24 cellular contexts compared by ENCODE assay signal in the genomic region with DNA sequence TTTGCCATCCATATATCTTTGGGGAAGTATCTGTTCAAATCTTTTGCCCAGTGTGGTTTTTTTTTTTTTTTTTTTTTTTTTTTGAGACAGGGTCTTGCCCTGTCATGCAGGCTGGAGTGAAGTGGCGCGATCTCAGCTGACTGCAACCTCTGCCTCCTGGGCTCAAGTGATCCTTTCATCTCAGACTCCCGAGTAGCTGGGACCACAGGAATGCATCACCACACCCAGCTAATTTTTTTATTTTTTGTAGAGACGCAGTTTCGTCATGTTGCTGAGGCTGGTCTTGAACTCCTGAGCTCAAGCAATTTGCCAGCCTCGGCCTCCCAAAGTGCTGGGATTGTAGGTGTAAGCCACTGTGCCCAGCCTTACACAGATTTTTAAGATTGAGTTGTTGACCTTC. TPM values are rescaled to one million over a fixed set of nuclear protein-coding genes. Genes with fewer than 3 reads are reported as not detected.
"Had no signal": no experiment of that assay in that cellular context is flagged by ENCODE, and none has a peak within 500 bp of the region (broad histone marks: within the 10 kb centered on the region; RNA-seq: fewer than 3 reads in every experiment).

No MANE protein-coding gene starts in this region.

- H3K4me3 Mint-ChIP-seq: activated B cell treated with CpG ODN at 0.5 μM for 24 hours; activated CD8-positive, alpha-beta T cell treated with anti-CD3 and anti-CD28 coated beads for 36 hours; activated naive CD4-positive, alpha-beta T cell treated with anti-CD3 and anti-CD28 coated beads for 36 hours; activated T-cell treated with anti-CD3 and anti-CD28 coated beads, Interleukin-2, amount 50 U/mL, for 24 hours; immature natural killer cell; memory B cell; stimulated activated naive CD8-positive, alpha-beta T cell treated with anti-CD3 and anti-CD28 coated beads, Interleukin-15, Interleukin-2, amounts not matched to agents 100 ng/mL and 50 ng/mL, for 24 hours had no signal

- H3K27ac ChIP-seq: ascending aorta, heart right ventricle, right atrium auricular region, vagina had no signal

- DNase-seq: activated B cell treated with CpG ODN at 0.5 μM for 24 hours; activated CD4-positive, alpha-beta T cell treated with anti-CD3 and anti-CD28 coated beads for 4 hours; activated CD8-positive, alpha-beta T cell treated with anti-CD3 and anti-CD28 coated beads for 36 hours; activated naive CD4-positive, alpha-beta T cell treated with anti-CD3 and anti-CD28 coated beads for 36 hours; activated T-cell treated with anti-CD3 and anti-CD28 coated beads, Interleukin-2, amount 50 U/mL, for 24 hours; effector CD4-positive, alpha-beta T cell; heart right ventricle; immature natural killer cell; left ventricle myocardium superior; stimulated activated CD4-positive, alpha-beta T cell treated with anti-CD3 and anti-CD28 coated beads, Interleukin-15, amount 100 ng/mL, for 24 hours; stimulated activated CD4-positive, alpha-beta T cell treated with anti-CD3 and anti-CD28 coated beads, Interleukin-2, amount 100 ng/mL, for 48 hours; T-helper 9 cell had no signal

- H3K27me3 ChIP-seq: ascending aorta, heart right ventricle, right atrium auricular region, transverse colon, vagina had no signal

- H3K27me3 Mint-ChIP-seq: activated B cell treated with CpG ODN at 0.5 μM for 24 hours; activated CD8-positive, alpha-beta T cell treated with anti-CD3 and anti-CD28 coated beads for 36 hours; activated T-cell treated with anti-CD3 and anti-CD28 coated beads, Interleukin-2, amount 50 U/mL, for 24 hours; memory B cell; progenitor cell of endocrine pancreas; stimulated activated naive CD8-positive, alpha-beta T cell treated with anti-CD3 and anti-CD28 coated beads, Interleukin-15, Interleukin-2, amounts not matched to agents 100 ng/mL and 50 ng/mL, for 24 hours had no signal

- ATAC-seq: activated CD8-positive, alpha-beta T cell treated with anti-CD3 and anti-CD28 coated beads for 36 hours; esophagus mucosa; heart right ventricle; left ventricle myocardium superior had no signal

- H3K9me3 Mint-ChIP-seq: activated B cell treated with CpG ODN at 0.5 μM for 24 hours; activated CD8-positive, alpha-beta T cell treated with anti-CD3 and anti-CD28 coated beads for 36 hours; activated naive CD4-positive, alpha-beta T cell treated with anti-CD3 and anti-CD28 coated beads for 36 hours; activated T-cell treated with anti-CD3 and anti-CD28 coated beads, Interleukin-2, amount 50 U/mL, for 24 hours; activated T-helper 2 cell treated with anti-CD3 and anti-CD28 coated beads, Interferon-gamma antibody, Interleukin-2, Interleukin-4, amounts not matched to agents 10 μg/mL and 5 μg/mL and 100 μg/mL, durations not matched to agents 14 hours and 24 hours and 36 hours; immature natural killer cell; memory B cell; stimulated activated naive CD8-positive, alpha-beta T cell treated with anti-CD3 and anti-CD28 coated beads, Interleukin-15, Interleukin-2, amounts not matched to agents 100 ng/mL and 50 ng/mL, for 24 hours had no signal

- H3K36me3 ChIP-seq: ascending aorta, heart right ventricle, right atrium auricular region, transverse colon, vagina had no signal

- H3K4me1 ChIP-seq: ascending aorta had no signal

- H3K4me3 ChIP-seq: ascending aorta, heart right ventricle, right atrium auricular region, skin epidermis, transverse colon, vagina had no signal

- H3K27ac Mint-ChIP-seq: activated B cell treated with CpG ODN at 0.5 μM for 24 hours; activated CD8-positive, alpha-beta T cell treated with anti-CD3 and anti-CD28 coated beads for 36 hours; activated naive CD4-positive, alpha-beta T cell treated with anti-CD3 and anti-CD28 coated beads for 36 hours; activated T-cell treated with anti-CD3 and anti-CD28 coated beads, Interleukin-2, amount 50 U/mL, for 24 hours; activated T-helper 2 cell treated with anti-CD3 and anti-CD28 coated beads, Interferon-gamma antibody, Interleukin-2, Interleukin-4, amounts not matched to agents 10 μg/mL and 5 μg/mL and 100 μg/mL, durations not matched to agents 14 hours and 24 hours and 36 hours; immature natural killer cell; memory B cell; progenitor cell of endocrine pancreas; stimulated activated naive CD8-positive, alpha-beta T cell treated with anti-CD3 and anti-CD28 coated beads, Interleukin-15, Interleukin-2, amounts not matched to agents 100 ng/mL and 50 ng/mL, for 24 hours had no signal

- H3K9me3 ChIP-seq: ascending aorta, heart right ventricle, right atrium auricular region, transverse colon, vagina had no signal

- H3K36me3 Mint-ChIP-seq: immature natural killer cell, memory B cell had no signal

RNA-seq across cellular contexts. Expression of a gene that starts 20.2 kb away (rescaled TPM):
- total RNA-seq: activated CD8-positive, alpha-beta T cell treated with anti-CD3 and anti-CD28 coated beads for 36 hours; activated naive CD4-positive, alpha-beta T cell treated with anti-CD3 and anti-CD28 coated beads for 36 hours; activated T-helper 2 cell treated with anti-CD3 and anti-CD28 coated beads, Interferon-gamma antibody, Interleukin-2, Interleukin-4, amounts not matched to agents 10 μg/mL and 5 μg/mL and 100 μg/mL, durations not matched to agents 14 hours and 24 hours and 36 hours; ascending aorta; esophagus mucosa; heart right ventricle; omental fat pad; right atrium auricular region; vagina had no signal
- polyA plus RNA-seq: neural cell had no signal
